ENCODE assay signal across 18 cellular contexts in genomic region chr11:78941226-78941851, GRCh38.
DNase-seq lines count a peak whose midpoint lies in the region; TF ChIP-seq lines count a peak whose summit lies in the region.
"Had no signal": no experiment of that assay in that cellular context is flagged by ENCODE, and none has a peak within 500 bp of the region (broad histone marks: within the 10 kb centered on the region; RNA-seq: fewer than 3 reads in every experiment).

No MANE protein-coding gene starts in this region.

- H3K9me3 ChIP-seq in neuronal stem cell (replicated peaks in 1 of 2; ENCODE audit: control insufficient read depth in 2 of 2, insufficient read depth in 1 of 2, low read depth in 1 of 2, low read length in 2 of 2) (peaks cover 0 to 9% of the 10 kb centered on the region in 2 donors), esophagus squamous epithelium (no peaks in the 10 kb centered on the region), colonic mucosa (no peaks in the 10 kb centered on the region)
- H3K9me3 ChIP-seq: A549, pancreas had no signal

- H3K27me3 ChIP-seq in neuronal stem cell (ENCODE audit: control insufficient read depth in 3 of 3, insufficient read depth in 3 of 3, low read depth in 1 of 3, low read length in 3 of 3), result no peaks in the 10 kb centered on the region
- no peaks in the 10 kb centered on the region for H3K27me3 ChIP-seq in esophagus squamous epithelium
- no peaks in the 10 kb centered on the region for H3K27me3 ChIP-seq in colonic mucosa
- H3K27me3 ChIP-seq: pancreas had no signal

- peak overlapping the region; percentile 3 for H2BK15ac ChIP-seq in neuronal stem cell (ENCODE audit: low read length)

- no peak for TF ChIP-seq CTCF in brain (conservative IDR thresholded peaks at IDR 0.05)
- no peak for TF ChIP-seq CTCF in esophagus squamous epithelium (IDR thresholded peaks at IDR 0.05)
- no peak for TF ChIP-seq CTCF in colonic mucosa (IDR thresholded peaks at IDR 0.05)

- no peak overlapping the region for H4K91ac ChIP-seq in neuronal stem cell (ENCODE audit: low read depth, low read length, poor library complexity)

- peak overlapping the region; percentile 92 for H3K18ac ChIP-seq in neuronal stem cell (ENCODE audit: low read length)

- H3K9me3 Mint-ChIP-seq in brain, result peaks cover 0 to 1% (median under 1%) of the 10 kb centered on the region in 5 experiments
- H3K9me3 Mint-ChIP-seq: CD4-positive, CD25-positive, alpha-beta regulatory T cell had no signal

- H3K4me1 ChIP-seq in neuronal stem cell (ENCODE audit: control insufficient read depth in 2 of 2, insufficient read depth in 1 of 2, low read depth in 1 of 2, low read length in 2 of 2) (peaks cover 24 to 31% of the 10 kb centered on the region in 2 donors), esophagus squamous epithelium (peaks cover 0 to 8% (median 4%) of the 10 kb centered on the region in 3 donors), colonic mucosa (no peaks in the 10 kb centered on the region)
- H3K4me1 ChIP-seq: A549 had no signal

- H3K4me2 ChIP-seq in neuronal stem cell (ENCODE audit: insufficient read depth, low read length, poor library complexity, severe bottlenecking), result no peak overlapping the region
- H3K4me2 ChIP-seq: A549 had no signal

- no peak overlapping the region for H3K23ac ChIP-seq in neuronal stem cell (ENCODE audit: low read depth, low read length, poor library complexity)

- H3K4me1 Mint-ChIP-seq in brain, result peaks cover 41% of the 10 kb centered on the region
- H3K4me1 Mint-ChIP-seq: CD4-positive, CD25-positive, alpha-beta regulatory T cell had no signal

- no peak overlapping the region for H4K8ac ChIP-seq in neuronal stem cell (ENCODE audit: low read depth, low read length)

- DNase-seq in NCI-H1436 (lab: John Stamatoyannopoulos, UW) (peak; percentile 17), NCI-H1436 treated with DMSO at 0.1 percent for 48 hours (lab: John Stamatoyannopoulos, UW) (no peak), NCI-H146 (lab: John Stamatoyannopoulos, UW) (peak; percentile 46), neuronal stem cell (ENCODE audit: low spot score) (no peak), caudate nucleus (lab: John Stamatoyannopoulos, UW) (no peak), esophagus squamous epithelium (lab: John Stamatoyannopoulos, UW) (no peak), colonic mucosa (no peak)
- DNase-seq: activated CD8-positive, alpha-beta memory T cell treated with anti-CD3 and anti-CD28 coated beads for 24 hours; amygdala; CD4-positive, CD25-positive, alpha-beta regulatory T cell; GF-D8; head of caudate nucleus; NCI-H2227 treated with DMSO at 0.1 percent for 48 hours; stimulated activated CD4-positive, alpha-beta T cell treated with anti-CD3 and anti-CD28 coated beads, Interleukin-12 subunit alpha, Interleukin-12 subunit beta, amount 100 ng/mL, for 4 hours; SW 1271 had no signal

- H2BK5ac ChIP-seq in neuronal stem cell (ENCODE audit: low read length), result no peak overlapping the region

- H3K14ac ChIP-seq in neuronal stem cell (ENCODE audit: low read length), result no peak overlapping the region

- H3K27ac ChIP-seq in neuronal stem cell (replicated peaks; ENCODE audit: low read length) (peak overlapping the region; percentile 73), caudate nucleus (ENCODE audit: low read depth, low read length) (no peak overlapping the region), esophagus squamous epithelium (no peak overlapping the region), colonic mucosa (no peak overlapping the region)
- H3K27ac ChIP-seq: A549, pancreas had no signal

- peak overlapping the region; percentile 60 for H2AK5ac ChIP-seq in neuronal stem cell (ENCODE audit: low read depth, low read length)

- TF ChIP-seq POLR2A in esophagus squamous epithelium (IDR thresholded peaks at IDR 0.05), result no peak

- H3K9ac ChIP-seq in neuronal stem cell (ENCODE audit: low read depth, low read length, poor library complexity) (no peak overlapping the region), colonic mucosa (ENCODE audit: low read depth in 2 of 2, low read length in 2 of 2) (no peak overlapping the region)

- no peak overlapping the region for H2AFZ ChIP-seq in neuronal stem cell (ENCODE audit: low read length)

- H3K36me3 ChIP-seq in neuronal stem cell (replicated peaks in 1 of 2; ENCODE audit: control insufficient read depth in 2 of 2, insufficient read depth in 2 of 2, low read length in 2 of 2) (no peaks in the 10 kb centered on the region), esophagus squamous epithelium (no peaks in the 10 kb centered on the region), colonic mucosa (no peaks in the 10 kb centered on the region)
- H3K36me3 ChIP-seq: pancreas had no signal

- H3K27ac Mint-ChIP-seq in brain, result peak overlapping the region in 4 of 5 experiments; percentile 31 to 81 (median 53)
- H3K27ac Mint-ChIP-seq: CD4-positive, CD25-positive, alpha-beta regulatory T cell had no signal

- no peaks in the 10 kb centered on the region for H3K27me3 Mint-ChIP-seq in brain
- H3K27me3 Mint-ChIP-seq: CD4-positive, CD25-positive, alpha-beta regulatory T cell had no signal

- no peak overlapping the region for H3K4me3 Mint-ChIP-seq in brain
- H3K4me3 Mint-ChIP-seq: CD4-positive, CD25-positive, alpha-beta regulatory T cell had no signal

- H3K4ac ChIP-seq in neuronal stem cell (ENCODE audit: low read length), result no peak overlapping the region

- no peaks in the 10 kb centered on the region for H3K79me1 ChIP-seq in neuronal stem cell (ENCODE audit: low read depth, low read length)

- no peak overlapping the region for H2BK120ac ChIP-seq in neuronal stem cell (ENCODE audit: low read depth, low read length)

- H3K4me3 ChIP-seq in neuronal stem cell (ENCODE audit: low read length in 2 of 2) (no peak overlapping the region), esophagus squamous epithelium (no peak overlapping the region), colonic mucosa (no peak overlapping the region)
- H3K4me3 ChIP-seq: A549, pancreas had no signal

- WGBS in neuronal stem cell (ENCODE audit: extremely low coverage in 2 of 2, insufficient read length in 2 of 2, insufficient replicate concordance in 1 of 2), 2 donors, result no CpG with 5 or more reads among the region's 10 CpGs
- 53 to 85% methylated on average over 2 of the region's 10 CpGs for whole genome bisulfite sequencing in esophagus squamous epithelium, 2 donors

- no peak overlapping the region for H2BK12ac ChIP-seq in neuronal stem cell (ENCODE audit: low read length)

- H3K36me3 Mint-ChIP-seq in brain, result peaks cover 4% of the 10 kb centered on the region
- H3K36me3 Mint-ChIP-seq: CD4-positive, CD25-positive, alpha-beta regulatory T cell had no signal

- intact Hi-C loops in esophagus squamous epithelium (cut with DNase I), result no loop called here
- intact Hi-C loops in colonic mucosa (cut with DNase I), result no loop called here

Comparison
In these comparisons a context has a peak if more than half of its experiments do, and no peak if none do; other contexts are left out.
1. DNase-seq: peak in NCI-H1436 (single experiment) and NCI-H146 (single experiment); none in NCI-H1436 treated with DMSO at 0.1 percent for 48 hours (single experiment), neuronal stem cell (single experiment), caudate nucleus (0 of 61), esophagus squamous epithelium (single experiment) and colonic mucosa (single experiment).